In the genomic region with DNA sequence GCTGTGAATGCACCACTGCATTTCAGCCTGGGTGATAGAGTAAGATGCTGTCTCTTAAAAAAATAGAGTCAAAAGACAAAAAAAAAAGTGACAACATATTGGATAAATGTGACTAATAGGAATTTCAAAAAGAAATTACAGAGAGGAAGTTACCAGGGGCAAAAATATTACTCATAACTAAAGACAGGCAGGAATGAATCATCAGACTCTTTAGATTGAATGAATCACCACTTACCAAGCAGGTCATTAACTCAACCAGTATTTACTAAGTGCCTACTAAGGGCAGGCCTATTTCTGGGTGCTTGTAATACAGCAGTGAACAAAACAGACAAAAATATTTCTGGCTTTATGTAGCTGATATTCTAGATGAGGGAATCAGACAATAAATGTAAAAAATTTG, we compare ENCODE assay signal across 7 cellular contexts.
A peak's percentile ranks its signal among the peaks of the same experiment; 100 is the strongest.
DNase-seq lines count a peak whose midpoint lies in the region; ATAC-seq, FAIRE-seq and TF ChIP-seq lines count a peak whose summit lies in the region.
"Not testable (repeated sequence)": the region's sequence is repeated elsewhere in the genome, so short reads cannot be mapped to it uniquely, and the experiment has no call there.

No MANE protein-coding gene starts in this region.

- H3K27ac Mint-ChIP-seq in activated T-cell treated with anti-CD3 and anti-CD28 coated beads, Interleukin-2, amount 50 U/mL, for 72 hours, result not testable (repeated sequence)

- not testable (repeated sequence) for H3K27ac ChIP-seq in RWPE2 (ENCODE audit: poor library complexity, severe bottlenecking)

- peak; percentile 70 for FAIRE-seq in islet of Langerhans (lab: Jason Lieb, UNC)

- not testable (repeated sequence) for H3K36me3 Mint-ChIP-seq in activated T-cell treated with anti-CD3 and anti-CD28 coated beads, Interleukin-2, amount 50 U/mL, for 72 hours (ENCODE audit: insufficient read depth in 2 of 2)

- not testable (repeated sequence) for H3K36me3 ChIP-seq in RWPE2 (ENCODE audit: low read depth)

- not testable (repeated sequence) for H3K4me1 Mint-ChIP-seq in activated T-cell treated with anti-CD3 and anti-CD28 coated beads, Interleukin-2, amount 50 U/mL, for 72 hours (ENCODE audit: low read depth)

- not testable (repeated sequence) for H3K4me1 ChIP-seq in RWPE2 (ENCODE audit: insufficient read depth, poor library complexity, severe bottlenecking)

- DNase-seq in RWPE2 (ENCODE audit: low spot score); activated T-cell treated with anti-CD3 and anti-CD28 coated beads, Interleukin-2, amount 50 U/mL, for 72 hours: not testable (repeated sequence)

- H3K9me3 ChIP-seq in RWPE2 (ENCODE audit: severe bottlenecking), result not testable (repeated sequence)

- TF ChIP-seq CTCF in RWPE2 (IDR thresholded peaks at IDR 0.05; ENCODE audit: poor library complexity, severe bottlenecking), result not testable (repeated sequence)

- H3K4me3 ChIP-seq in RWPE2 (ENCODE audit: severe bottlenecking), result not testable (repeated sequence)

- not testable (repeated sequence) for H3K4me3 Mint-ChIP-seq in activated T-cell treated with anti-CD3 and anti-CD28 coated beads, Interleukin-2, amount 50 U/mL, for 72 hours

- not testable (repeated sequence) for H3K27me3 ChIP-seq in RWPE2 (ENCODE audit: insufficient read depth, poor library complexity, severe bottlenecking)

- ATAC-seq in GM18861 (IDR thresholded peaks at IDR 0.05; ENCODE audit: unreplicated experiment) (peak; percentile 66), GM21423 (IDR thresholded peaks at IDR 0.05; ENCODE audit: unreplicated experiment) (peak; percentile 58), HG02852 (IDR thresholded peaks at IDR 0.05; ENCODE audit: unreplicated experiment) (peak; percentile 60), HG03432 (IDR thresholded peaks at IDR 0.05; ENCODE audit: unreplicated experiment) (peak; percentile 89), RWPE2 (ENCODE audit: low read depth) (peak; percentile 97)
- peak; percentile 84 to 96 for ATAC-seq in activated T-cell treated with anti-CD3 and anti-CD28 coated beads, Interleukin-2, amount 50 U/mL, for 72 hours (replicated peaks in 1 of 2)

- not testable (repeated sequence) for H3K27me3 Mint-ChIP-seq in activated T-cell treated with anti-CD3 and anti-CD28 coated beads, Interleukin-2, amount 50 U/mL, for 72 hours (ENCODE audit: low read depth)

- H3K9me3 Mint-ChIP-seq in activated T-cell treated with anti-CD3 and anti-CD28 coated beads, Interleukin-2, amount 50 U/mL, for 72 hours, result not testable (repeated sequence)
